In the genomic region with DNA sequence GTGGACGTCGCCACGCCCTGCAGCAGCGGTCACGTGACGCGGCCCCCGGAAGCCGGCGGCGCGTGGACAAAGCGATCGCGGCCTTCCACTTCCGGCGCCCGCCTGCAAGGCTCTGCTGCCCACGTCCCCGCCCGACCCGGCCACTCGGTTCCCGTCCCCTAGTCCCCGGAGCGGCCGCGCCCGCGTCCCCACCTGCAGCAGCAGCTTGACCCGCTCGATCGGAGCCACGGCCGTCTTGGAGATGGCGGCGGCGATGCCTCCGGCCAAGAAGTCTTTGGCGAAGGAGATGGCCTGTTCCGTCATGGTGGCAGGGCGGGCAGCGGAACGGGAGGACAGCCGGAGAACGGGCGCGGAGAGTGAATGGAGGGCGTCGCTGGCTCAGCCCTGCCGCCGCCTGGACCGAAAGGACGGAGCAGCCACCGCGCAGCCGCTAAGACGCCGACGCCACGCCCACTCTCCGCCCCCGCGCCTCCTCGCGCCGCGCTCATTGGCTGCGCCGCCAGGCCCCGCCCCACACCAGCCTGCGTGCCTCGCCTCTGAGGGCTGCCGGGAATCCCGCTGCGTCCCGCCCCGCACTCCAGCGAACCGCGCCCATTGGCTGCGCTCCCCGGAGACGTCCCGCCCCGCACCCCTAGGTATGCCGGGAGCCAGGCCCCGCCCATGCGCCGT, we compare ENCODE assay signal across 8 cellular contexts. TPM values are rescaled to one million over a fixed set of nuclear protein-coding genes. Genes with fewer than 3 reads are reported as not detected.
DNase-seq lines count a peak whose midpoint lies in the region; ATAC-seq lines count a peak whose summit lies in the region.

SLC25A6 (minus strand) TSS at position 407 of the 669 bp plus-strand sequence; CDS start at position 303, 104 bp downstream.

- peak within 1 kb of the TSS; percentile 89 for H3K27ac ChIP-seq in SJSA1
- peak within 1 kb of the TSS; percentile 99 for H3K27ac ChIP-seq in skeletal muscle tissue (ENCODE audit: low read depth, low read length)

- H3K9ac ChIP-seq in skeletal muscle tissue (ENCODE audit: low read depth in 1 of 3, low read length in 3 of 3): peak within 1 kb of the TSS; percentile 99 to 100 (median 100)

- H3K27me3 ChIP-seq in SJSA1 (replicated peaks) (no peaks in the 10 kb centered on the region), skeletal muscle tissue (ENCODE audit: control insufficient read depth in 3 of 3, insufficient read depth in 3 of 3, low read length in 3 of 3) (no peaks in the 10 kb centered on the region)

- peak; percentile 85 for ATAC-seq in GM18499 (IDR thresholded peaks at IDR 0.05; ENCODE audit: insufficient read depth, unreplicated experiment)
- ATAC-seq in HG02885 (IDR thresholded peaks at IDR 0.05; ENCODE audit: poor library complexity, unreplicated experiment): peak; percentile 95

- DNase-seq in SJSA1 (ENCODE audit: low read depth in 1 of 2, low spot score in 2 of 2): peak; percentile 95 to 98
- peak; percentile 100 for DNase-seq in astrocyte of the hippocampus (ENCODE audit: low read depth, low spot score)
- no peak for DNase-seq in NCI-H510A treated with DMSO at 0.1 percent for 48 hours (lab: John Stamatoyannopoulos, UW)
- no peak for DNase-seq in nucleus accumbens (lab: John Stamatoyannopoulos, UW)

- H3K4me1 ChIP-seq in SJSA1 (replicated peaks) (peaks cover 12% of the 10 kb centered on the region), skeletal muscle tissue (ENCODE audit: control insufficient read depth in 3 of 3, insufficient read depth in 3 of 3, low read length in 3 of 3) (peaks cover 45 to 72% (median 48%) of the 10 kb centered on the region in 3 donors)

- H3K4me3 ChIP-seq in SJSA1 (peak within 1 kb of the TSS; percentile 94), iPS-11a (ENCODE audit: low read depth, low read length) (peak within 1 kb of the TSS; percentile 99), skeletal muscle tissue (ENCODE audit: low read length in 3 of 3) (peak within 1 kb of the TSS; percentile 99 to 100 (median 100))

- peaks cover 56% of the 10 kb centered on the region for H3K36me3 ChIP-seq in SJSA1
- H3K36me3 ChIP-seq in skeletal muscle tissue (ENCODE audit: control insufficient read depth in 3 of 3, insufficient read depth in 3 of 3, low read length in 3 of 3): peaks cover 32 to 42% (median 34%) of the 10 kb centered on the region in 3 donors

- H3K9me3 ChIP-seq in SJSA1 (replicated peaks) (no peaks in the 10 kb centered on the region), skeletal muscle tissue (ENCODE audit: control insufficient read depth in 3 of 3, low read length in 3 of 3) (no peaks in the 10 kb centered on the region)

RNA-seq across cellular contexts. Expression of gene SLC25A6, which starts in this region (rescaled TPM):
- total RNA-seq in SJSA1 (2014; rRNA removed; shearing (Covaris generic)): 115 and 149 TPM in 2 replicates
- total RNA-seq in skeletal muscle tissue: 185 TPM

Comparison
In these comparisons a context has a peak if more than half of its experiments do, and no peak if none do; other contexts are left out.
1. DNase-seq: peak in SJSA1 (2 of 2) and astrocyte of the hippocampus (single experiment); none in NCI-H510A treated with DMSO at 0.1 percent for 48 hours (single experiment) and nucleus accumbens (0 of 56).
2. Peak in every context shown above with its lines, with median percentiles within 50 percentile points of each other: H3K4me3 ChIP-seq.